Comparison of ENCODE assay signal across 8 cellular contexts in genomic region chr4:140252144-140252741, GRCh38.
DNase-seq lines count a peak whose midpoint lies in the region; ATAC-seq and TF ChIP-seq lines count a peak whose summit lies in the region.

No MANE protein-coding gene starts in this region.

- H3F3A ChIP-seq in MM.1S (ENCODE audit: insufficient read depth, low read length): peaks cover 4% of the 10 kb centered on the region; the same call in 1 of the 2 replicates

- peaks cover 25% of the 10 kb centered on the region for H3K4me1 Mint-ChIP-seq in activated CD8-positive, alpha-beta T cell treated with anti-CD3 and anti-CD28 coated beads for 36 hours (ENCODE audit: low read depth)

- H3K27me3 ChIP-seq in MM.1S (replicated peaks; ENCODE audit: insufficient read depth, low read length): peaks cover 4% of the 10 kb centered on the region; the same call in 1 of the 2 replicates

- DNase-seq in MM.1S: no peak
- peak; percentile 15 for DNase-seq in activated CD8-positive, alpha-beta T cell treated with anti-CD3 and anti-CD28 coated beads for 36 hours
- DNase-seq in left cardiac atrium: no peak
- DNase-seq in putamen (ENCODE audit: low spot score): peak; percentile 50
- no peak for DNase-seq in AG08395 (ENCODE audit: low spot score)
- no peak for DNase-seq in MV-4-11 (lab: John Stamatoyannopoulos, UW)
- DNase-seq in erythroblast (lab: John Stamatoyannopoulos, UW): no peak

- H3K9me3 ChIP-seq in ES-I3 (ENCODE audit: control insufficient read depth, insufficient read depth, low read length) (no peaks in the 10 kb centered on the region), MM.1S (replicated peaks; ENCODE audit: insufficient read depth, low read length) (no peaks in the 10 kb centered on the region)

- H4K20me1 ChIP-seq in MM.1S (ENCODE audit: insufficient read depth, low read length): no peaks in the 10 kb centered on the region

- intact Hi-C loops in activated CD8-positive, alpha-beta T cell treated with anti-CD3 and anti-CD28 coated beads for 36 hours (cut with micrococcal nuclease): loop anchor here (2.0 to 10.0 kb wide), 3 partner anchors 239 to 597 kb away; no protein-coding TSS in a partner anchor
- intact Hi-C loops in left cardiac atrium (cut with DNase I): loop anchor here (2.0 to 10.0 kb wide), 4 partner anchors 100 to 517 kb away; partner anchors contain the start of gene MAML3 (in 1 of the 2)

- H3K4me3 ChIP-seq in MM.1S (ENCODE audit: low read length): peak overlapping the region; percentile 62

- TF ChIP-seq CTCF in MM.1S (IDR thresholded peaks at IDR 0.05; ENCODE audit: low read length): no peak
- TF ChIP-seq CTCF in activated CD8-positive, alpha-beta T cell treated with anti-CD3 and anti-CD28 coated beads for 36 hours (IDR thresholded peaks at IDR 0.05): no peak

- H3K27ac Mint-ChIP-seq in activated CD8-positive, alpha-beta T cell treated with anti-CD3 and anti-CD28 coated beads for 36 hours: peak overlapping the region; percentile 66

- no peaks in the 10 kb centered on the region for H3K9me3 Mint-ChIP-seq in activated CD8-positive, alpha-beta T cell treated with anti-CD3 and anti-CD28 coated beads for 36 hours

- no peak overlapping the region for H3K27ac ChIP-seq in MM.1S (ENCODE audit: low read length)

- no peak for ATAC-seq in activated CD8-positive, alpha-beta T cell treated with anti-CD3 and anti-CD28 coated beads for 36 hours
- peak; percentile 7 to 15 for ATAC-seq in left cardiac atrium

- H3K4me3 Mint-ChIP-seq in activated CD8-positive, alpha-beta T cell treated with anti-CD3 and anti-CD28 coated beads for 36 hours: peak overlapping the region; percentile 56

- TF ChIP-seq POLR2A in erythroblast (IDR thresholded peaks at IDR 0.05; ENCODE audit: low read length): no peak

- POLR2A ChIA-PET in activated CD8-positive, alpha-beta T cell treated with anti-CD3 and anti-CD28 coated beads for 36 hours (lab: Charles Lee): interaction anchor here (0.6 to 3.1 kb wide), 4 partner anchors 9 to 99 kb away, joined by 3 to 11 read pairs (median 4); partner anchors contain the start of gene MAML3

- peak overlapping the region; percentile 82 for H2AFZ ChIP-seq in MM.1S (ENCODE audit: low read length)

- peak overlapping the region; percentile 51 for H3K9ac ChIP-seq in ES-I3 (ENCODE audit: low read depth, low read length)
- no peak overlapping the region; the same call in 1 of the 2 replicates for H3K9ac ChIP-seq in MM.1S (ENCODE audit: low read length)

- H3K9me2 ChIP-seq in MM.1S (replicated peaks; ENCODE audit: insufficient read depth, low read length): no peaks in the 10 kb centered on the region

- peak overlapping the region; percentile 83 for H3K4me2 ChIP-seq in MM.1S (ENCODE audit: low read depth, low read length)

- no peaks in the 10 kb centered on the region for H3K79me2 ChIP-seq in MM.1S (ENCODE audit: low read length)

- peaks cover 11% of the 10 kb centered on the region for H3K27me3 Mint-ChIP-seq in activated CD8-positive, alpha-beta T cell treated with anti-CD3 and anti-CD28 coated beads for 36 hours

- H3K4me1 ChIP-seq in ES-I3 (ENCODE audit: insufficient read depth, low read length) (peaks cover 37% of the 10 kb centered on the region), MM.1S (ENCODE audit: low read length) (peaks cover 15% of the 10 kb centered on the region)

- CTCF ChIA-PET in activated CD8-positive, alpha-beta T cell treated with anti-CD3 and anti-CD28 coated beads for 36 hours (lab: Charles Lee): interaction anchor here (1.0 to 6.5 kb wide), 21 partner anchors 9 to 595 kb away, joined by 3 to 65 read pairs (median 6); partner anchors contain the start of gene MAML3

- no peaks in the 10 kb centered on the region for H3K36me3 Mint-ChIP-seq in activated CD8-positive, alpha-beta T cell treated with anti-CD3 and anti-CD28 coated beads for 36 hours (ENCODE audit: low read depth)

- H3K36me3 ChIP-seq in ES-I3 (ENCODE audit: insufficient read depth, low read length) (no peaks in the 10 kb centered on the region), MM.1S (replicated peaks; ENCODE audit: insufficient read depth, low read length) (no peaks in the 10 kb centered on the region)

Comparison
In these comparisons a context has a peak if more than half of its experiments do, and no peak if none do; other contexts are left out.
1. DNase-seq: peak in activated CD8-positive, alpha-beta T cell treated with anti-CD3 and anti-CD28 coated beads for 36 hours (single experiment) and putamen (single experiment); none in MM.1S (single experiment), left cardiac atrium (single experiment), AG08395 (single experiment), MV-4-11 (single experiment) and erythroblast (0 of 2).